ENCODE assay signal across 21 cellular contexts in genomic region chr2:180925700-180926099, GRCh38. TPM values are rescaled to one million over a fixed set of nuclear protein-coding genes. Genes with fewer than 3 reads are reported as not detected.
DNase-seq lines count a peak whose midpoint lies in the region; ATAC-seq and TF ChIP-seq lines count a peak whose summit lies in the region.
"Had no signal": no experiment of that assay in that cellular context is flagged by ENCODE, and none has a peak within 500 bp of the region (broad histone marks: within the 10 kb centered on the region; RNA-seq: fewer than 3 reads in every experiment).

No MANE protein-coding gene starts in this region.

- H3K27ac Mint-ChIP-seq in MCF 10A (ENCODE audit: low read depth, unreplicated experiment) (no peak overlapping the region), nephron progenitor cell (peak overlapping the region; percentile 77)
- H3K27ac Mint-ChIP-seq: B cell; CD4-positive, alpha-beta T cell; CD8-positive, alpha-beta T cell had no signal

- H3K4me2 ChIP-seq in mammary epithelial cell (ENCODE audit: insufficient read depth, low read depth, low read length), result no peak overlapping the region
- H3K4me2 ChIP-seq: A549; BLaER1 treated with 17β-estradiol and CSF1 and Interleukin-3, amounts not matched to agents 10 nM and 100 nM had no signal

- WGBS in mammary epithelial cell (ENCODE audit: low coverage, missing lambda C conversion rate), result 90% methylated on average over 2 of the region's 2 CpGs

- POLR2A ChIA-PET in MCF 10A (lab: Yijun Ruan, JAX), result no interaction called here

- in situ Hi-C loops in mammary epithelial cell (cut with MboI; ENCODE audit: low sequenced_read_pairs in 2 of 2), result no loop called here

- no peaks in the 10 kb centered on the region for H3K27me3 Mint-ChIP-seq in MCF 10A (ENCODE audit: insufficient read depth, unreplicated experiment)
- H3K27me3 Mint-ChIP-seq in nephron progenitor cell (ENCODE audit: low read depth, poor library complexity), result no peaks in the 10 kb centered on the region

- H2AFZ ChIP-seq in mammary epithelial cell (ENCODE audit: low read depth, low read length), result peak overlapping the region; percentile 11

- peak; percentile 50 for ATAC-seq in mucosa of descending colon
- ATAC-seq in GM21423 (IDR thresholded peaks at IDR 0.05; ENCODE audit: unreplicated experiment), result no peak
- ATAC-seq: A549; CD8-positive, alpha-beta T cell; GM12878 had no signal

- DNase-seq in mammary epithelial cell (no peak), MCF 10A (ENCODE audit: unreplicated experiment) (no peak), mucosa of descending colon (no peak), nephron progenitor cell (no peak), DMS79 treated with DMSO at 0.1 percent for 48 hours (lab: John Stamatoyannopoulos, UW) (no peak), occipital lobe (lab: John Stamatoyannopoulos, UW) (no peak)
- DNase-seq: AML-193; Caco-2; Calu3; CD4-positive, alpha-beta T cell; CD8-positive, alpha-beta T cell; DND-41; EL; GDM1 had no signal

- intact Hi-C loops in mammary epithelial cell (cut with micrococcal nuclease) (no loop called here), MCF 10A (cut with micrococcal nuclease) (no loop called here), mucosa of descending colon (cut with DNase I, micrococcal nuclease) (no loop called here)

- TF ChIP-seq CTCF in mammary epithelial cell (conservative IDR thresholded peaks at IDR 0.05 in 1 of 2, IDR thresholded peaks at IDR 0.05 in 1 of 2; ENCODE audit: extremely low read depth in 1 of 2, insufficient read depth in 1 of 2, low read depth in 1 of 2, low read length in 2 of 2), result no peak
- no peak for TF ChIP-seq CTCF in MCF 10A (IDR thresholded peaks at IDR 0.05; ENCODE audit: unreplicated experiment)
- no peak for TF ChIP-seq CTCF in mucosa of descending colon (IDR thresholded peaks at IDR 0.05)
- TF ChIP-seq CTCF in nephron progenitor cell (IDR thresholded peaks at IDR 0.05), result no peak

- H4K20me1 ChIP-seq in mammary epithelial cell (ENCODE audit: insufficient read depth, low read length), result no peaks in the 10 kb centered on the region
- H4K20me1 ChIP-seq: BLaER1 treated with 17β-estradiol and CSF1 and Interleukin-3, amounts not matched to agents 10 nM and 100 nM had no signal

- no TSS peak for BruUV-seq in mammary epithelial cell (replicated peaks; lab: Mats Ljungman, UMichigan)
- BruUV-seq in MCF 10A (replicated peaks; lab: Mats Ljungman, UMichigan), result no TSS peak

- H3K36me3 Mint-ChIP-seq in MCF 10A (ENCODE audit: insufficient read depth, unreplicated experiment), result no peaks in the 10 kb centered on the region
- H3K36me3 Mint-ChIP-seq in nephron progenitor cell (ENCODE audit: low read depth), result no peaks in the 10 kb centered on the region
- H3K36me3 Mint-ChIP-seq: CD8-positive, alpha-beta T cell had no signal

- H3K9me3 Mint-ChIP-seq in MCF 10A (ENCODE audit: unreplicated experiment), result no peaks in the 10 kb centered on the region
- H3K9me3 Mint-ChIP-seq in nephron progenitor cell, result no peaks in the 10 kb centered on the region
- H3K9me3 Mint-ChIP-seq: CD4-positive, alpha-beta T cell; CD8-positive, alpha-beta T cell had no signal

- no peaks in the 10 kb centered on the region for H3K36me3 ChIP-seq in mammary epithelial cell (ENCODE audit: insufficient read depth, low read length)
- H3K36me3 ChIP-seq in mucosa of descending colon (ENCODE audit: low read depth), result no peaks in the 10 kb centered on the region
- H3K36me3 ChIP-seq: BLaER1 treated with 17β-estradiol and CSF1 and Interleukin-3, amounts not matched to agents 10 nM and 100 nM had no signal

- H3K9ac ChIP-seq in mammary epithelial cell (ENCODE audit: insufficient read depth, low read length), result no peak overlapping the region
- H3K9ac ChIP-seq: BLaER1 treated with 17β-estradiol and CSF1 and Interleukin-3, amounts not matched to agents 10 nM and 100 nM had no signal

- no peak overlapping the region for H3K4me3 ChIP-seq in mammary epithelial cell (replicated peaks in 1 of 3; ENCODE audit: insufficient read depth in 1 of 3, low read depth in 2 of 3, low read length in 3 of 3)
- H3K4me3 ChIP-seq in mucosa of descending colon, result no peak overlapping the region
- H3K4me3 ChIP-seq: A549; BLaER1 treated with 17β-estradiol and CSF1 and Interleukin-3, amounts not matched to agents 10 nM and 100 nM; GM12878 had no signal

- no peaks in the 10 kb centered on the region for H3K9me3 ChIP-seq in mammary epithelial cell (replicated peaks; ENCODE audit: insufficient read depth, low read length)
- H3K9me3 ChIP-seq in mucosa of descending colon, result no peaks in the 10 kb centered on the region
- H3K9me3 ChIP-seq: A549; BLaER1 treated with 17β-estradiol and CSF1 and Interleukin-3, amounts not matched to agents 10 nM and 100 nM; Caco-2 had no signal

- H3K4me3 Mint-ChIP-seq in MCF 10A (ENCODE audit: unreplicated experiment) (no peak overlapping the region), nephron progenitor cell (no peak overlapping the region)
- H3K4me3 Mint-ChIP-seq: B cell; CD4-positive, alpha-beta T cell; CD8-positive, alpha-beta T cell had no signal

- H3K4me1 ChIP-seq in mammary epithelial cell (ENCODE audit: insufficient read depth, low read length), result no peaks in the 10 kb centered on the region
- no peaks in the 10 kb centered on the region for H3K4me1 ChIP-seq in mucosa of descending colon (ENCODE audit: low read depth)
- H3K4me1 ChIP-seq: A549; BLaER1 treated with 17β-estradiol and CSF1 and Interleukin-3, amounts not matched to agents 10 nM and 100 nM; Caco-2 had no signal

- H3K4me1 Mint-ChIP-seq in MCF 10A (ENCODE audit: insufficient read depth, unreplicated experiment), result no peaks in the 10 kb centered on the region
- H3K4me1 Mint-ChIP-seq in nephron progenitor cell, result no peaks in the 10 kb centered on the region
- H3K4me1 Mint-ChIP-seq: B cell had no signal

- CTCF ChIA-PET in mammary epithelial cell (lab: Charles Lee; ENCODE audit: low non-redundant PET), result no interaction called here
- CTCF ChIA-PET in MCF 10A (lab: Yijun Ruan, JAX), result no interaction called here

- no peaks in the 10 kb centered on the region for H3K79me2 ChIP-seq in mammary epithelial cell (ENCODE audit: insufficient read depth, low read length)

- no peaks in the 10 kb centered on the region for H3K27me3 ChIP-seq in mammary epithelial cell (ENCODE audit: insufficient read depth, low read length)
- H3K27me3 ChIP-seq: BLaER1 treated with 17β-estradiol and CSF1 and Interleukin-3, amounts not matched to agents 10 nM and 100 nM had no signal

- dilution Hi-C loops in mammary epithelial cell (cut with HindIII; ENCODE audit: low sequenced_read_pairs), result no loop called here

- H3K27ac ChIP-seq in mammary epithelial cell (ENCODE audit: insufficient read depth, low read depth, low read length), result no peak overlapping the region
- H3K27ac ChIP-seq: 22Rv1; A549; BLaER1 treated with 17β-estradiol and CSF1 and Interleukin-3, amounts not matched to agents 10 nM and 100 nM; C4-2B had no signal

RNA-seq across cellular contexts. Expression of gene UBE2E3, which starts 54.7 kb away (rescaled TPM):
- total RNA-seq in mammary epithelial cell, result 10 to 100 TPM; 65.0 to 86.3 TPM
- 97.5 TPM for polyA plus RNA-seq in mammary epithelial cell
- polyA minus RNA-seq in mammary epithelial cell, result 60.2 TPM
- 69.0 and 69.3 TPM in 2 replicates for total RNA-seq in MCF 10A (2022)
- total RNA-seq in mucosa of descending colon, result 10 to 100 TPM; 48.3 to 63.6 (median 52.8) TPM
- total RNA-seq in occipital lobe, result 116 TPM
